Comparison of ENCODE assay signal across 15 cellular contexts in genomic region chr6:152089992-152090391, GRCh38.
DNase-seq lines count a peak whose midpoint lies in the region; ATAC-seq and TF ChIP-seq lines count a peak whose summit lies in the region.
"Had no signal": no experiment of that assay in that cellular context is flagged by ENCODE, and none has a peak within 500 bp of the region (broad histone marks: within the 10 kb centered on the region; RNA-seq: fewer than 3 reads in every experiment).

No MANE protein-coding gene starts in this region.

- ATAC-seq in left lung (peak; percentile 58), GM19324 (IDR thresholded peaks at IDR 0.05; ENCODE audit: low FRiP score, unreplicated experiment) (no peak), GM21786 (IDR thresholded peaks at IDR 0.05; ENCODE audit: unreplicated experiment) (no peak), HG02981 (IDR thresholded peaks at IDR 0.05; ENCODE audit: unreplicated experiment) (no peak), GM19397 (IDR thresholded peaks at IDR 0.05; ENCODE audit: unreplicated experiment) (no peak)
- ATAC-seq: activated naive CD4-positive, alpha-beta T cell treated with anti-CD3 and anti-CD28 coated beads, Interleukin-2, amount 50 U/mL, for 72 hours; GM12878; stimulated activated memory B cell treated with anti-CD40 and anti-IgM and Interleukin-4, amounts not matched to agents 10 μg/mL and 1 μg/mL and 100 μg/mL, for 72 hours had no signal

- H3K4me1 ChIP-seq in left lung, result peaks cover 0 to 7% of the 10 kb centered on the region in 2 donors

- H3K36me3 ChIP-seq in left lung, result no peaks in the 10 kb centered on the region

- no peak overlapping the region for H3K27ac ChIP-seq in left lung

- no peak overlapping the region for H3K4me3 ChIP-seq in left lung
- H3K4me3 ChIP-seq: GM12878 had no signal

- DNase-seq in AG20443 (ENCODE audit: low spot score) (peak; percentile 67), RKO (ENCODE audit: low spot score) (peak; percentile 17), dermis blood vessel endothelial cell (peak; percentile 15), left lung (no peak)
- DNase-seq: AML-193; NCI-H1105 treated with DMSO at 0.1 percent for 48 hours; NCI-H510A treated with DMSO at 0.1 percent for 48 hours; stimulated activated CD4-positive, alpha-beta T cell treated with anti-CD3 and anti-CD28 coated beads, Interleukin-2, amount 100 ng/mL, for 48 hours had no signal

- no peak for TF ChIP-seq CTCF in left lung (IDR thresholded peaks at IDR 0.05)

- H3K27me3 ChIP-seq in left lung, result no peaks in the 10 kb centered on the region

- H3K9me3 ChIP-seq in left lung, result no peaks in the 10 kb centered on the region

- intact Hi-C loops in left lung (cut with DNase I), result no loop called here

Comparison
In these comparisons a context has a peak if more than half of its experiments do, and no peak if none do; other contexts are left out.
1. DNase-seq: peak in AG20443 (single experiment), RKO (single experiment) and dermis blood vessel endothelial cell (single experiment); none in left lung (0 of 2).